In genomic region chr19:43934985-43935708, GRCh38 we compare ENCODE assay signal across 8 cellular contexts. TPM values are rescaled to one million over a fixed set of nuclear protein-coding genes. Genes with fewer than 3 reads are reported as not detected.
DNase-seq lines count a peak whose midpoint lies in the region; ATAC-seq and TF ChIP-seq lines count a peak whose summit lies in the region.

Gene ZNF45, minus strand, starts transcription at chr19:43935282. Its CDS starts 13,097 bp downstream, at chr19:43922185.

- peak within 1 kb of the TSS; percentile 70 for H3K4me3 ChIP-seq in choroid plexus epithelial cell (ENCODE audit: low read depth, low read length)

- peaks cover 22% of the 10 kb centered on the region for H3K4me1 Mint-ChIP-seq in activated CD4-positive, alpha-beta T cell treated with anti-CD3 and anti-CD28 coated beads for 36 hours

- H3K4me3 Mint-ChIP-seq in activated CD4-positive, alpha-beta T cell treated with anti-CD3 and anti-CD28 coated beads for 36 hours: peak within 1 kb of the TSS; percentile 93

- CTCF ChIA-PET in activated CD4-positive, alpha-beta T cell treated with anti-CD3 and anti-CD28 coated beads for 36 hours (lab: Charles Lee): interaction anchor here (0.7 to 1.6 kb wide), 6 partner anchors 10 to 160 kb away, joined by 3 to 7 read pairs (median 5); partner anchors contain the start of genes ZNF221 and ZNF230

- TF ChIP-seq POLR2A in GM19193 (IDR thresholded peaks at IDR 0.05; ENCODE audit: extremely low read depth, insufficient read depth, insufficient read length): peak; percentile 74

- TF ChIP-seq CTCF in choroid plexus epithelial cell (conservative IDR thresholded peaks at IDR 0.05; ENCODE audit: low read depth, low read length): no peak

- POLR2A ChIA-PET in activated CD4-positive, alpha-beta T cell treated with anti-CD3 and anti-CD28 coated beads for 36 hours (lab: Charles Lee): interaction anchor here (0.6 to 1.2 kb wide), 4 partner anchors 16 to 565 kb away, joined by 3 to 5 read pairs (median 4); partner anchors contain the start of genes ZNF180 and ZNF221

- ATAC-seq in HG03439 (IDR thresholded peaks at IDR 0.05; ENCODE audit: unreplicated experiment): peak; percentile 91
- peak; percentile 95 for ATAC-seq in activated CD4-positive, alpha-beta T cell treated with anti-CD3 and anti-CD28 coated beads for 36 hours

- H3K36me3 Mint-ChIP-seq in activated CD4-positive, alpha-beta T cell treated with anti-CD3 and anti-CD28 coated beads for 36 hours (ENCODE audit: low read depth): peaks cover 32% of the 10 kb centered on the region

- DNase-seq in AG20443 (ENCODE audit: low spot score) (peak; percentile 97), NCI-H510A treated with DMSO at 0.1 percent for 48 hours (lab: John Stamatoyannopoulos, UW) (peak; percentile 83), choroid plexus epithelial cell (ENCODE audit: low read depth) (peak; percentile 91), kidney glomerular epithelial cell (lab: John Stamatoyannopoulos, UW) (peak; percentile 86)
- DNase-seq in activated CD4-positive, alpha-beta T cell treated with anti-CD3 and anti-CD28 coated beads for 36 hours: peak; percentile 92
- DNase-seq in stimulated activated CD4-positive, alpha-beta T cell treated with anti-CD3 and anti-CD28 coated beads, Interleukin-1b, Interleukin-23, amount 100 ng/mL, for 1 hour (ENCODE audit: low read depth in 2 of 2): peak; percentile 64 to 70

- intact Hi-C loops in activated CD4-positive, alpha-beta T cell treated with anti-CD3 and anti-CD28 coated beads for 36 hours (cut with DNase I, micrococcal nuclease): loop anchor here (1.0 to 10.0 kb wide), 13 partner anchors 16 to 565 kb away; partner anchors contain the start of genes ZNF155 (in 2 of the 2), ZNF224 (in 2 of the 2), ZNF283 (in 2 of the 2) and ZNF180 (in 1 of the 2)

- peak within 1 kb of the TSS; percentile 91 for H3K27ac Mint-ChIP-seq in activated CD4-positive, alpha-beta T cell treated with anti-CD3 and anti-CD28 coated beads for 36 hours

- H3K9me3 Mint-ChIP-seq in activated CD4-positive, alpha-beta T cell treated with anti-CD3 and anti-CD28 coated beads for 36 hours (ENCODE audit: low read depth): peaks cover 7% of the 10 kb centered on the region

- H3K27me3 Mint-ChIP-seq in activated CD4-positive, alpha-beta T cell treated with anti-CD3 and anti-CD28 coated beads for 36 hours: no peaks in the 10 kb centered on the region

RNA-seq across cellular contexts. Expression of gene ZNF45, which starts in this region (rescaled TPM):
- 10 to 100 TPM in 1 of 2 experiments, 1 to 10 TPM in 1; 9.6 to 12.1 TPM for total RNA-seq in activated CD4-positive, alpha-beta T cell treated with anti-CD3 and anti-CD28 coated beads for 36 hours

Comparison
In these comparisons a context has a peak if more than half of its experiments do, and no peak if none do; other contexts are left out.
1. Peak in every context shown above with its lines: DNase-seq, ATAC-seq and H3K4me3 ChIP-seq.